In genomic region chr7:134931487-134931886, GRCh38 we compare ENCODE assay signal across 18 cellular contexts. TPM values are rescaled to one million over a fixed set of nuclear protein-coding genes. Genes with fewer than 3 reads are reported as not detected.
DNase-seq lines count a peak whose midpoint lies in the region; ATAC-seq and TF ChIP-seq lines count a peak whose summit lies in the region.
"Had no signal": no experiment of that assay in that cellular context is flagged by ENCODE, and none has a peak within 500 bp of the region (broad histone marks: within the 10 kb centered on the region; RNA-seq: fewer than 3 reads in every experiment).

No MANE protein-coding gene starts in this region.

- H3K9me3 ChIP-seq in thoracic aorta (no peaks in the 10 kb centered on the region), WERI-Rb-1 (ENCODE audit: severe bottlenecking) (no peaks in the 10 kb centered on the region)

- peaks cover 18% of the 10 kb centered on the region for H3K4me1 Mint-ChIP-seq in activated CD4-positive, alpha-beta T cell treated with anti-CD3 and anti-CD28 coated beads, Interleukin-2, amount 10 ng/mL, durations not matched to agents 7 days and 5 days

- no peaks in the 10 kb centered on the region for H3K27me3 Mint-ChIP-seq in activated CD4-positive, alpha-beta T cell treated with anti-CD3 and anti-CD28 coated beads, Interleukin-2, amount 10 ng/mL, durations not matched to agents 7 days and 5 days
- H3K27me3 Mint-ChIP-seq: activated CD4-positive, alpha-beta T cell treated with anti-CD3 and anti-CD28 coated beads, Interleukin-2, amount 10 ng/mL, durations not matched to agents 24 days and 14 days; activated naive CD4-positive, alpha-beta T cell treated with anti-CD3 and anti-CD28 coated beads, Interleukin-2, amount 50 U/mL, for 24 hours; CD4-positive, alpha-beta T cell had no signal

- no peak for ATAC-seq in thoracic aorta (ENCODE audit: insufficient number of reproducible peaks, low FRiP score, low read depth)
- no peak for ATAC-seq in HG03354 (IDR thresholded peaks at IDR 0.05; ENCODE audit: poor library complexity, severe bottlenecking, unreplicated experiment)
- ATAC-seq: naive thymus-derived CD8-positive, alpha-beta T cell had no signal

- H3K27ac ChIP-seq in thoracic aorta (peak overlapping the region; percentile 89), WERI-Rb-1 (no peak overlapping the region)

- DNase-seq in M059J (ENCODE audit: low read depth) (peak; percentile 46), dedifferentiated amniotic fluid mesenchymal stem cell (ENCODE audit: extremely low spot score) (peak; percentile 83), iris pigment epithelial cell (ENCODE audit: low read depth) (peak; percentile 79), thoracic aorta (ENCODE audit: low spot score) (no peak), WERI-Rb-1 (no peak)
- no peak for DNase-seq in activated CD4-positive, alpha-beta T cell treated with anti-CD3 and anti-CD28 coated beads, Interleukin-2, amount 10 ng/mL, durations not matched to agents 7 days and 5 days
- DNase-seq: activated CD4-positive, alpha-beta T cell treated with anti-CD3 and anti-CD28 coated beads, Interleukin-2, amount 10 ng/mL, durations not matched to agents 24 days and 14 days; activated T-cell treated with anti-CD3 and anti-CD28 coated beads, Interleukin-2, amount 50 U/mL, for 1 hour; caudate nucleus; CD4-positive, alpha-beta T cell; hippocampal formation; Karpas-422; naive thymus-derived CD8-positive, alpha-beta T cell; NCI-H1694; NCI-H446; stimulated activated CD8-positive, alpha-beta memory T cell treated with anti-CD3 and anti-CD28 coated beads, Interleukin-4, amount 100 ng/mL, for 48 hours had no signal

- H3K27me3 ChIP-seq in thoracic aorta (replicated peaks; ENCODE audit: insufficient read depth), result no peaks in the 10 kb centered on the region
- no peaks in the 10 kb centered on the region for H3K27me3 ChIP-seq in WERI-Rb-1 (ENCODE audit: insufficient read depth, low read depth, severe bottlenecking)

- peaks cover 6% of the 10 kb centered on the region for H3K9me3 Mint-ChIP-seq in activated CD4-positive, alpha-beta T cell treated with anti-CD3 and anti-CD28 coated beads, Interleukin-2, amount 10 ng/mL, durations not matched to agents 7 days and 5 days
- H3K9me3 Mint-ChIP-seq: activated naive CD4-positive, alpha-beta T cell treated with anti-CD3 and anti-CD28 coated beads, Interleukin-2, amount 50 U/mL, for 24 hours; CD4-positive, alpha-beta T cell; naive thymus-derived CD8-positive, alpha-beta T cell had no signal

- POLR2A ChIA-PET in activated CD4-positive, alpha-beta T cell treated with anti-CD3 and anti-CD28 coated beads, Interleukin-2, amount 10 ng/mL, durations not matched to agents 7 days and 5 days (lab: Charles Lee), result no interaction called here

- H3K4me3 Mint-ChIP-seq in activated CD4-positive, alpha-beta T cell treated with anti-CD3 and anti-CD28 coated beads, Interleukin-2, amount 10 ng/mL, durations not matched to agents 7 days and 5 days, result no peak overlapping the region
- H3K4me3 Mint-ChIP-seq: activated CD4-positive, alpha-beta T cell treated with anti-CD3 and anti-CD28 coated beads, Interleukin-2, amount 10 ng/mL, durations not matched to agents 24 days and 14 days; activated naive CD4-positive, alpha-beta T cell treated with anti-CD3 and anti-CD28 coated beads, Interleukin-2, amount 50 U/mL, for 24 hours; CD4-positive, alpha-beta T cell; naive thymus-derived CD8-positive, alpha-beta T cell had no signal

- H3K4me3 ChIP-seq in thoracic aorta (no peak overlapping the region), WERI-Rb-1 (ENCODE audit: low read depth, low read length) (no peak overlapping the region)

- peaks cover 4% of the 10 kb centered on the region for H3K36me3 Mint-ChIP-seq in activated CD4-positive, alpha-beta T cell treated with anti-CD3 and anti-CD28 coated beads, Interleukin-2, amount 10 ng/mL, durations not matched to agents 7 days and 5 days (ENCODE audit: low read depth)

- H3K27ac Mint-ChIP-seq in activated CD4-positive, alpha-beta T cell treated with anti-CD3 and anti-CD28 coated beads, Interleukin-2, amount 10 ng/mL, durations not matched to agents 7 days and 5 days, result no peak overlapping the region
- H3K27ac Mint-ChIP-seq: activated CD4-positive, alpha-beta T cell treated with anti-CD3 and anti-CD28 coated beads, Interleukin-2, amount 10 ng/mL, durations not matched to agents 24 days and 14 days; activated naive CD4-positive, alpha-beta T cell treated with anti-CD3 and anti-CD28 coated beads, Interleukin-2, amount 50 U/mL, for 24 hours; CD4-positive, alpha-beta T cell had no signal

- CTCF ChIA-PET in activated CD4-positive, alpha-beta T cell treated with anti-CD3 and anti-CD28 coated beads, Interleukin-2, amount 10 ng/mL, durations not matched to agents 7 days and 5 days (lab: Charles Lee), result no interaction called here

- TF ChIP-seq CTCF in thoracic aorta (IDR thresholded peaks at IDR 0.05) (no peak), WERI-Rb-1 (IDR thresholded peaks at IDR 0.05; ENCODE audit: low read depth, low read length) (no peak)

- H3K36me3 ChIP-seq in thoracic aorta (peaks cover 9% of the 10 kb centered on the region), WERI-Rb-1 (no peaks in the 10 kb centered on the region)

- H3K4me1 ChIP-seq in thoracic aorta (ENCODE audit: control insufficient read depth in 1 of 2, low read depth in 2 of 2), result peaks cover 40 to 79% of the 10 kb centered on the region in 2 donors

RNA-seq across cellular contexts. Expression of gene AGBL3, which starts 54.8 kb away (rescaled TPM):
- 0.84 and 1.8 TPM in 2 replicates for total RNA-seq in M059J (2014; rRNA removed; shearing (Covaris generic))
- under 1 TPM; 0.28 to 0.54 TPM for total RNA-seq in thoracic aorta
- 1 to 10 TPM; 1.9 TPM for total RNA-seq in activated CD4-positive, alpha-beta T cell treated with anti-CD3 and anti-CD28 coated beads, Interleukin-2, amount 10 ng/mL, durations not matched to agents 7 days and 5 days

Comparison
In these comparisons a context has a peak if more than half of its experiments do, and no peak if none do; other contexts are left out.
1. DNase-seq: peak in M059J (single experiment), dedifferentiated amniotic fluid mesenchymal stem cell (single experiment) and iris pigment epithelial cell (single experiment); none in thoracic aorta (single experiment), WERI-Rb-1 (single experiment) and activated CD4-positive, alpha-beta T cell treated with anti-CD3 and anti-CD28 coated beads, Interleukin-2, amount 10 ng/mL, durations not matched to agents 7 days and 5 days (single experiment).